ENCODE assay signal across 9 cellular contexts in genomic region chr10:112811741-112812551, GRCh38.
DNase-seq lines count a peak whose midpoint lies in the region; ATAC-seq and TF ChIP-seq lines count a peak whose summit lies in the region.
"Had no signal": no experiment of that assay in that cellular context is flagged by ENCODE, and none has a peak within 500 bp of the region (broad histone marks: within the 10 kb centered on the region; RNA-seq: fewer than 3 reads in every experiment).

No MANE protein-coding gene starts in this region.

- no peaks in the 10 kb centered on the region for H3K36me3 ChIP-seq in A673 (ENCODE audit: insufficient read depth, low read length, poor library complexity, severe bottlenecking)
- H3K36me3 ChIP-seq in IMR-90 (ENCODE audit: control insufficient read depth, insufficient read depth, low read length), result no peaks in the 10 kb centered on the region
- H3K36me3 ChIP-seq in mesendoderm (ENCODE audit: control insufficient read depth, insufficient read depth, low read length), result no peaks in the 10 kb centered on the region

- H3K4ac ChIP-seq in IMR-90 (ENCODE audit: low read depth, low read length) (peak overlapping the region; percentile 69), mesendoderm (ENCODE audit: low read depth, low read length) (peak overlapping the region; percentile 46)

- H2AK5ac ChIP-seq in IMR-90 (ENCODE audit: low read depth, low read length) (peak overlapping the region; percentile 10; the same call in 1 of the 2 replicates), mesendoderm (ENCODE audit: low read length) (no peak overlapping the region)

- H3K9ac ChIP-seq in IMR-90 (ENCODE audit: low read depth, low read length), result no peak overlapping the region
- H3K9ac ChIP-seq in mesendoderm (ENCODE audit: low read length), result peak overlapping the region; percentile 48

- CTCF ChIA-PET in A673 (lab: Charles Lee), result no interaction called here
- CTCF ChIA-PET in IMR-90 (lab: Yijun Ruan, JAX), result interaction anchor here (0.6 to 1.1 kb wide), 2 partner anchors 22 to 143 kb away, joined by 3 read pairs; no protein-coding TSS in a partner anchor

- H3K79me1 ChIP-seq in IMR-90 (ENCODE audit: low read depth in 1 of 2, low read length in 2 of 2) (no peaks in the 10 kb centered on the region), mesendoderm (ENCODE audit: low read length) (no peaks in the 10 kb centered on the region)

- H3K4me2 ChIP-seq in IMR-90 (ENCODE audit: low read depth, low read length), result peak overlapping the region; percentile 98
- H3K4me2 ChIP-seq in mesendoderm (ENCODE audit: low read length), result no peak overlapping the region

- H3K4me1 ChIP-seq in A673 (ENCODE audit: insufficient read depth, low read length, poor library complexity, severe bottlenecking) (no peaks in the 10 kb centered on the region), IMR-90 (ENCODE audit: control insufficient read depth, insufficient read depth, low read length) (peaks cover 20% of the 10 kb centered on the region), mesendoderm (ENCODE audit: control insufficient read depth, low read depth, low read length) (peaks cover 28% of the 10 kb centered on the region)

- BruUV-seq in A673 (replicated peaks; lab: Mats Ljungman, UMichigan), result no TSS peak
- no TSS peak for BruUV-seq in IMR-90 (replicated peaks; lab: Mats Ljungman, UMichigan)

- peak overlapping the region; percentile 73 for H2AFZ ChIP-seq in IMR-90 (replicated peaks; ENCODE audit: low read length, poor library complexity)

- H3K27ac ChIP-seq in A673 (ENCODE audit: low read depth, low read length, poor library complexity, severe bottlenecking) (peak overlapping the region; percentile 28), IMR-90 (ENCODE audit: insufficient read depth, low read length) (peak overlapping the region; percentile 84), mesendoderm (ENCODE audit: low read depth, low read length) (peak overlapping the region; percentile 76)

- intact Hi-C loops in A673 (cut with micrococcal nuclease; ENCODE audit: unreplicated experiment) (no loop called here), IMR-90 (cut with micrococcal nuclease) (loop anchor here (1.0 to 10.0 kb wide), 4 partner anchors 138 to 573 kb away; partner anchors contain the start of gene TCF7L2)

- ATAC-seq in IMR-90 (ENCODE audit: low read depth), result peak; percentile 85
- ATAC-seq in GM21717 (IDR thresholded peaks at IDR 0.05; ENCODE audit: unreplicated experiment), result no peak
- no peak for ATAC-seq in HG03571 (IDR thresholded peaks at IDR 0.05; ENCODE audit: unreplicated experiment)
- ATAC-seq in GM18520 (IDR thresholded peaks at IDR 0.05; ENCODE audit: unreplicated experiment), result no peak

- dilution Hi-C loops in IMR-90 (cut with HindIII; ENCODE audit: low sequenced_read_pairs, unreplicated experiment), result no loop called here

- peak overlapping the region; percentile 67 for H2BK120ac ChIP-seq in IMR-90 (ENCODE audit: low read depth, low read length)
- H2BK120ac ChIP-seq in mesendoderm (ENCODE audit: low read depth, low read length), result no peak overlapping the region

- peak overlapping the region; percentile 63; the same call in 1 of the 3 replicates for H2BK15ac ChIP-seq in IMR-90 (ENCODE audit: low read depth, low read length)
- H2BK15ac ChIP-seq in mesendoderm (replicated peaks; ENCODE audit: low read depth), result no peak overlapping the region

- H2BK5ac ChIP-seq in IMR-90 (ENCODE audit: low read depth, low read length, poor library complexity, severe bottlenecking) (peak overlapping the region; percentile 71), mesendoderm (ENCODE audit: low read length) (peak overlapping the region; percentile 85)

- POLR2A ChIA-PET in A673 (lab: Charles Lee; ENCODE audit: low non-redundant PET), result interaction anchor here (0.7 kb wide), 1 partner anchor 9 kb away, joined by 3 read pairs; no protein-coding TSS in a partner anchor
- POLR2A ChIA-PET in IMR-90 (lab: Charles Lee; ENCODE audit: unreplicated experiment), result no interaction called here

- peaks cover 2% of the 10 kb centered on the region; the same call in 1 of the 2 replicates for H4K20me1 ChIP-seq in IMR-90 (ENCODE audit: insufficient read depth, low read length)

- peak overlapping the region; percentile 11; the same call in 1 of the 2 replicates for H3K14ac ChIP-seq in IMR-90 (replicated peaks; ENCODE audit: low read depth, low read length)

- peak overlapping the region; percentile 68 for H4K91ac ChIP-seq in IMR-90 (ENCODE audit: insufficient read depth, low read depth, low read length)

- WGBS in IMR-90 (ENCODE audit: extremely low coverage in 2 of 2, insufficient read length in 1 of 2), 2 experiments, result 8% methylated on average over 4 of the region's 14 CpGs; no CpG with 5 or more reads in 1 of the 2 experiments
- WGBS in mesendoderm (ENCODE audit: extremely low coverage, insufficient coverage, low lambda C conversion rate), result no CpG with 5 or more reads among the region's 14 CpGs

- H2BK20ac ChIP-seq in IMR-90 (ENCODE audit: low read depth, low read length), result peak overlapping the region; percentile 51

- H4K5ac ChIP-seq in IMR-90 (ENCODE audit: low read depth, low read length), result peak overlapping the region; percentile 54
- H4K5ac ChIP-seq in mesendoderm (ENCODE audit: low read length), result no peak overlapping the region

- no peaks in the 10 kb centered on the region for H3K27me3 ChIP-seq in A673 (replicated peaks; ENCODE audit: insufficient read depth, low read depth, low read length, poor library complexity)
- H3K27me3 ChIP-seq in IMR-90 (ENCODE audit: control insufficient read depth, insufficient read depth, low read length), result no peaks in the 10 kb centered on the region
- no peaks in the 10 kb centered on the region for H3K27me3 ChIP-seq in mesendoderm (ENCODE audit: insufficient read depth, low read length, poor library complexity)

- H3K56ac ChIP-seq in IMR-90 (ENCODE audit: extremely low read depth, insufficient read depth, low read length) (peak overlapping the region; percentile 52; the same call in 1 of the 2 replicates), mesendoderm (ENCODE audit: low read length) (peak overlapping the region; percentile 69)

- H3K18ac ChIP-seq in IMR-90 (ENCODE audit: low read depth, low read length) (peak overlapping the region; percentile 57; the same call in 1 of the 2 replicates), mesendoderm (ENCODE audit: low read length) (peak overlapping the region; percentile 75)

- H3K9me1 ChIP-seq in IMR-90 (ENCODE audit: insufficient read depth, low read length), result peaks cover 18% of the 10 kb centered on the region

- H4K8ac ChIP-seq in IMR-90 (ENCODE audit: low read depth in 2 of 2, low read length in 2 of 2) (peak overlapping the region; percentile 36 to 55; a peak in 3 of 4 replicates), mesendoderm (ENCODE audit: low read depth, low read length) (no peak overlapping the region)

- TF ChIP-seq RAD21 in IMR-90 (IDR thresholded peaks at IDR 0.05; ENCODE audit: low read length), result no peak

- TF ChIP-seq POLR2A in IMR-90 (IDR thresholded peaks at IDR 0.05; ENCODE audit: low read depth, low read length), result no peak

- in situ Hi-C loops in IMR-90 (cut with MboI; ENCODE audit: low sequenced_read_pairs), result no loop called here

- H3K9me3 ChIP-seq in A673 (ENCODE audit: low read depth, low read length, poor library complexity, severe bottlenecking) (no peaks in the 10 kb centered on the region), IMR-90 (ENCODE audit: control insufficient read depth, insufficient read depth, low read length) (no peaks in the 10 kb centered on the region)

- H3K23ac ChIP-seq in IMR-90 (ENCODE audit: low read depth, low read length) (peak overlapping the region; percentile 50; the same call in 1 of the 2 replicates), mesendoderm (ENCODE audit: low read length) (no peak overlapping the region)

- H3K4me3 ChIP-seq in A673 (ENCODE audit: low read depth, low read length, poor library complexity, severe bottlenecking) (no peak overlapping the region), IMR-90 (ENCODE audit: insufficient read depth, low read depth, low read length) (peak overlapping the region; percentile 40), mesendoderm (ENCODE audit: low read length) (no peak overlapping the region)

- TF ChIP-seq CTCF in A673 (conservative IDR thresholded peaks at IDR 0.05; ENCODE audit: low read depth, low read length) (no peak), IMR-90 (conservative IDR thresholded peaks at IDR 0.05; ENCODE audit: low read depth, low read length) (no peak)

- H3K79me2 ChIP-seq in mesendoderm (ENCODE audit: control insufficient read depth, insufficient read depth, low read length), result no peaks in the 10 kb centered on the region

- DNase-seq in A673 (ENCODE audit: low spot score) (peak; percentile 54), IMR-90 (peak; percentile 94), ecto neural progenitor cell (ENCODE audit: low spot score) (peak; percentile 59), mesendoderm (peak; percentile 94), NCI-H510A (lab: John Stamatoyannopoulos, UW) (no peak)
- DNase-seq: naive B cell had no signal

- H2AK9ac ChIP-seq in IMR-90 (replicated peaks; ENCODE audit: low read depth, low read length, poor library complexity), result peak overlapping the region; percentile 46

TF ChIP-seq in IMR-90, 13 proteins besides CTCF, POLR2A, EP300 and RAD21 (continues in another document):
- no peak for TF ChIP-seq MAZ (IDR thresholded peaks at IDR 0.05; ENCODE audit: borderline replicate concordance, low read depth, low read length)
- peak; percentile 47; the same call in 1 of the 2 replicates for TF ChIP-seq MXI1 (IDR thresholded peaks at IDR 0.05; ENCODE audit: borderline replicate concordance, low read depth, low read length)
- no peak for TF ChIP-seq MAFK (IDR thresholded peaks at IDR 0.05; ENCODE audit: low read depth, low read length)
- TF ChIP-seq NFE2L2 (IDR thresholded peaks at IDR 0.05; ENCODE audit: low read depth, low read length), result no peak
- peak; percentile 56; the same call in 1 of the 2 replicates for TF ChIP-seq FOS (IDR thresholded peaks at IDR 0.05; ENCODE audit: low read depth, low read length)
- TF ChIP-seq ELK1 (IDR thresholded peaks at IDR 0.05; ENCODE audit: borderline replicate concordance, low read depth, low read length), result no peak

Comparison
In these comparisons a context has a peak if more than half of its experiments do, and no peak if none do; other contexts are left out.
1. H3K27ac ChIP-seq: peak in every context shown above with its lines; median percentile 84 in IMR-90; 76 in mesendoderm; 28 in A673.